In the genomic region with DNA sequence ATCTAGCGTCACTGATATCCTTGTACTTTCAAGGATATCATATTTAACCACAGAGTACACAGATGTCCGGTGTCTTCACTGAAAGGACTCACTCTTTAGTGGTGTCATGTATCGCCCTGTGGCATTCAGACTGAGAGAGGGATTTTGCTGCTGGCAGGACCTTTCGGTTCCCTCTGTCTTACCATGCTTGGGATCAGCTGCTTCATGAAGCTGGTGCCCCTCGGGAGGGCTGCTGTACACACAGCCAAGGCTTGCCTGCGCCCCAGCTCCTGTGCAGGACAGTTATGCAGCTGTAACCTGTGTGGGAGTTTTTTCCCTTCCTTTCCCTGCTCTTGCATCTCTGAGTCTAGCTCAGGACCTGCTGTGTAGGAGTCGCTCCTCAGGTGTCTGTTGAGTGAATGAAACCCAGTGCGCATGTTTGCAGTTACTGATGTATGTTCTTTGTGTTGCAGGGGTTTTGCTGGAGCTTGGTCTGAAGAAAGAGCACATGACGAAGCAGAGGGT, we compare ENCODE assay signal across 18 cellular contexts.
DNase-seq lines count a peak whose midpoint lies in the region; ATAC-seq, FAIRE-seq and TF ChIP-seq lines count a peak whose summit lies in the region.
"Had no signal": no experiment of that assay in that cellular context is flagged by ENCODE, and none has a peak within 500 bp of the region (broad histone marks: within the 10 kb centered on the region; RNA-seq: fewer than 3 reads in every experiment).

No MANE protein-coding gene starts in this region.

- WGBS in A549 (ENCODE audit: missing lambda C conversion rate), result 22% methylated on average over 9 of the region's 9 CpGs

- no peak for TF ChIP-seq RAD21 in A549 (conservative IDR thresholded peaks at IDR 0.05 in 1 of 2, IDR thresholded peaks at IDR 0.05 in 1 of 2)

- H3K4me1 ChIP-seq in A549 (no peaks in the 10 kb centered on the region), tibial artery (no peaks in the 10 kb centered on the region)

- TF ChIP-seq CTCF in A549 (IDR thresholded peaks at IDR 0.05) (no peak), fibroblast of villous mesenchyme (IDR thresholded peaks at IDR 0.05; ENCODE audit: insufficient read depth, low read depth, low read length) (no peak), tibial artery (IDR thresholded peaks at IDR 0.05) (no peak), omental fat pad (IDR thresholded peaks at IDR 0.05) (no peak)

- H3K27ac ChIP-seq in A549 (no peak overlapping the region), tibial artery (no peak overlapping the region)
- H3K27ac ChIP-seq: ovary had no signal

- no peak for FAIRE-seq in A549 (lab: Jason Lieb, UNC)

- DNase-seq in A549 (ENCODE audit: low read depth in 1 of 2, low spot score in 1 of 2), result no peak
- DNase-seq in HT1080 (ENCODE audit: low read depth), result peak; percentile 20
- peak; percentile 6 for DNase-seq in NCI-H2196 treated with DMSO at 0.1 percent for 48 hours (lab: John Stamatoyannopoulos, UW; ENCODE audit: unreplicated experiment)
- DNase-seq in fibroblast of villous mesenchyme (ENCODE audit: low read depth), result peak; percentile 3
- no peak for DNase-seq in GM19240 (ENCODE audit: insufficient read length, low spot score)
- no peak for DNase-seq in tibial artery
- no peak for DNase-seq in omental fat pad (ENCODE audit: low spot score)
- DNase-seq: activated CD4-positive, alpha-beta T cell treated with anti-CD3 and anti-CD28 coated beads, Interleukin-2, amount 50 U/mL, for 48 hours; activated naive CD8-positive, alpha-beta T cell treated with anti-CD3 and anti-CD28 coated beads for 36 hours; activated T-cell treated with anti-CD3 and anti-CD28 coated beads, Interleukin-2, amount 50 U/mL, for 4 hours; Calu3; effector CD4-positive, alpha-beta T cell; hippocampal formation; NCI-H1930; stimulated activated naive CD4-positive, alpha-beta T cell treated with Interleukin-2 at 50 U/mL for 16 hours had no signal

- CTCF ChIA-PET in A549 (lab: Yijun Ruan, JAX), result interaction anchor here (0.6 to 10.9 kb wide), 9 partner anchors 12 to 766 kb away, joined by 3 to 153 read pairs (median 6); a partner anchor contains a TSS

- TF ChIP-seq EP300 in A549 (IDR thresholded peaks at IDR 0.05), result no peak

- POLR2A ChIA-PET in A549 (lab: Yijun Ruan, JAX), result no interaction called here

- peak; percentile 58 to 62; a peak in 5 of 6 replicates for ATAC-seq in A549
- ATAC-seq in omental fat pad (ENCODE audit: low FRiP score), result no peak
- no peak for ATAC-seq in GM21737 (IDR thresholded peaks at IDR 0.05; ENCODE audit: unreplicated experiment)
- ATAC-seq: activated T-cell treated with anti-CD3 and anti-CD28 coated beads, Interleukin-2, amount 50 U/mL, for 4 hours; left lobe of liver had no signal

- H3K36me3 ChIP-seq in tibial artery, result peaks cover 0 to 4% (median 0%) of the 10 kb centered on the region in 3 donors
- H3K36me3 ChIP-seq: ovary had no signal

- TF ChIP-seq POLR2A in A549 (IDR thresholded peaks at IDR 0.05; ENCODE audit: low read length), result no peak

- 0 out of 3 replicates have a peak overlapping the region, but pooled peaks have one; percentile 4 for H3K4me2 ChIP-seq in A549

- H3K27me3 ChIP-seq in tibial artery, result no peaks in the 10 kb centered on the region
- H3K27me3 ChIP-seq: ovary had no signal

- H3K4me3 ChIP-seq in A549 (no peak overlapping the region), fibroblast of villous mesenchyme (ENCODE audit: low read depth, low read length) (no peak overlapping the region), tibial artery (no peak overlapping the region)
- H3K4me3 ChIP-seq: ovary had no signal

- H3K9me3 ChIP-seq in A549 (no peaks in the 10 kb centered on the region), tibial artery (no peaks in the 10 kb centered on the region)
- H3K9me3 ChIP-seq: ovary had no signal

- intact Hi-C loops in tibial artery (cut with DNase I; ENCODE audit: low total_unique reads), result no loop called here

TF ChIP-seq in A549, 52 proteins besides CTCF, POLR2A, EP300 and RAD21:
- TF ChIP-seq EHMT2 (IDR thresholded peaks at IDR 0.05; ENCODE audit: low read depth) (no peak), CBX8 (IDR thresholded peaks at IDR 0.05) (no peak), CHD2 (IDR thresholded peaks at IDR 0.05; ENCODE audit: low read length, partially characterized antibody) (no peak), HOXB5 (CRISPR knock-in tag; IDR thresholded peaks at IDR 0.05) (no peak), JUNB (IDR thresholded peaks at IDR 0.05) (no peak), SMC3 (IDR thresholded peaks at IDR 0.05) (no peak), ELK1 (IDR thresholded peaks at IDR 0.05; ENCODE audit: low read depth, low read length) (no peak), CBX2 (IDR thresholded peaks at IDR 0.05; ENCODE audit: borderline replicate concordance, low read depth) (no peak), SREBF2 (IDR thresholded peaks at IDR 0.05) (no peak), HES2 (IDR thresholded peaks at IDR 0.05) (no peak), MYC (IDR thresholded peaks at IDR 0.05; ENCODE audit: borderline replicate concordance, low read length) (no peak), HOXB13 (CRISPR knock-in tag; IDR thresholded peaks at IDR 0.05; ENCODE audit: low read depth) (no peak), FOSL2 (IDR thresholded peaks at IDR 0.05) (no peak), FOSL2 (CRISPR knock-in tag; IDR thresholded peaks at IDR 0.05) (no peak), REST (IDR thresholded peaks at IDR 0.05) (no peak), ZNF302 (CRISPR knock-in tag; IDR thresholded peaks at IDR 0.05) (no peak), BHLHE40 (IDR thresholded peaks at IDR 0.05; ENCODE audit: low read depth, low read length) (no peak), HDAC2 (IDR thresholded peaks at IDR 0.05) (no peak), NPAS2 (CRISPR knock-in tag; IDR thresholded peaks at IDR 0.05; ENCODE audit: borderline replicate concordance) (no peak)
- TF ChIP-seq, protein P1, sequence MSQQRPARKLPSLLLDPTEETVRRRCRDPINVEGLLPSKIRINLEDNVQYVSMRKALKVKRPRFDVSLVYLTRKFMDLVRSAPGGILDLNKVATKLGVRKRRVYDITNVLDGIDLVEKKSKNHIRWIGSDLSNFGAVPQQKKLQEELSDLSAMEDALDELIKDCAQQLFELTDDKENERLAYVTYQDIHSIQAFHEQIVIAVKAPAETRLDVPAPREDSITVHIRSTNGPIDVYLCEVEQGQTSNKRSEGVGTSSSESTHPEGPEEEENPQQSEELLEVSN (IDR thresholded peaks at IDR 0.05; ENCODE audit: borderline replicate concordance, low read depth), result no peak
- TF ChIP-seq, protein P2, sequence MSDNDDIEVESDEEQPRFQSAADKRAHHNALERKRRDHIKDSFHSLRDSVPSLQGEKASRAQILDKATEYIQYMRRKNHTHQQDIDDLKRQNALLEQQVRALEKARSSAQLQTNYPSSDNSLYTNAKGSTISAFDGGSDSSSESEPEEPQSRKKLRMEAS (IDR thresholded peaks at IDR 0.05), result no peak

Comparison
In these comparisons a context has a peak if more than half of its experiments do, and no peak if none do; other contexts are left out.
1. ATAC-seq: peak in A549 (2 of 2); none in omental fat pad (single experiment) and GM21737 (single experiment).
2. DNase-seq: peak in HT1080 (single experiment), NCI-H2196 treated with DMSO at 0.1 percent for 48 hours (single experiment) and fibroblast of villous mesenchyme (single experiment); none in A549 (0 of 2), GM19240 (single experiment), tibial artery (0 of 2) and omental fat pad (single experiment).